20 cellular contexts compared by ENCODE assay signal in genomic region chr3:47054414-47054813, GRCh38.
DNase-seq lines count a peak whose midpoint lies in the region; ATAC-seq and TF ChIP-seq lines count a peak whose summit lies in the region.
"Had no signal": no experiment of that assay in that cellular context is flagged by ENCODE, and none has a peak within 500 bp of the region (broad histone marks: within the 10 kb centered on the region; RNA-seq: fewer than 3 reads in every experiment).

No MANE protein-coding gene starts in this region.

- H3K9me3 ChIP-seq in CD8-positive, alpha-beta T cell (ENCODE audit: low read length), result no peaks in the 10 kb centered on the region
- H3K9me3 ChIP-seq: prostate gland, transverse colon had no signal

- H3K27me3 ChIP-seq in CD8-positive, alpha-beta T cell (ENCODE audit: insufficient read depth, low read length), result no peaks in the 10 kb centered on the region
- H3K27me3 ChIP-seq: transverse colon had no signal

- H3K36me3 Mint-ChIP-seq in CD8-positive, alpha-beta T cell, result peaks cover 51% of the 10 kb centered on the region
- peaks cover 52% of the 10 kb centered on the region for H3K36me3 Mint-ChIP-seq in activated T-helper 17 cell treated with anti-CD3 and anti-CD28 coated beads, Interleukin-2, amount 50 U/mL, for 72 hours (ENCODE audit: low read depth)
- H3K36me3 Mint-ChIP-seq in mesothelial cell of epicardium, result peaks cover 24% of the 10 kb centered on the region
- H3K36me3 Mint-ChIP-seq in activated CD4-positive, alpha-beta memory T cell treated with anti-CD3 and anti-CD28 coated beads, Interleukin-2, amount 10 ng/mL, durations not matched to agents 7 days and 5 days (ENCODE audit: low read depth), result peaks cover 34% of the 10 kb centered on the region

- H3K4me1 Mint-ChIP-seq in CD8-positive, alpha-beta T cell (ENCODE audit: low read depth), result peaks cover 32% of the 10 kb centered on the region
- peaks cover 34% of the 10 kb centered on the region for H3K4me1 Mint-ChIP-seq in activated T-helper 17 cell treated with anti-CD3 and anti-CD28 coated beads, Interleukin-2, amount 50 U/mL, for 72 hours
- H3K4me1 Mint-ChIP-seq in mesothelial cell of epicardium, result peaks cover 7% of the 10 kb centered on the region
- H3K4me1 Mint-ChIP-seq in activated CD4-positive, alpha-beta memory T cell treated with anti-CD3 and anti-CD28 coated beads, Interleukin-2, amount 10 ng/mL, durations not matched to agents 7 days and 5 days, result peaks cover 33% of the 10 kb centered on the region
- H3K4me1 Mint-ChIP-seq: GM23338 had no signal

- no peaks in the 10 kb centered on the region for H3K9me3 Mint-ChIP-seq in CD8-positive, alpha-beta T cell
- no peaks in the 10 kb centered on the region for H3K9me3 Mint-ChIP-seq in activated T-helper 17 cell treated with anti-CD3 and anti-CD28 coated beads, Interleukin-2, amount 50 U/mL, for 72 hours
- H3K9me3 Mint-ChIP-seq in mesothelial cell of epicardium, result no peaks in the 10 kb centered on the region
- no peaks in the 10 kb centered on the region for H3K9me3 Mint-ChIP-seq in activated CD4-positive, alpha-beta memory T cell treated with anti-CD3 and anti-CD28 coated beads, Interleukin-2, amount 10 ng/mL, durations not matched to agents 7 days and 5 days
- H3K9me3 Mint-ChIP-seq: GM23338; stimulated activated naive B cell treated with anti-CD40 and anti-IgM and Interleukin-4, amounts not matched to agents 10 μg/mL and 1 μg/mL and 100 μg/mL, for 72 hours had no signal

- ATAC-seq in CD8-positive, alpha-beta T cell, result no peak
- peak; percentile 19 for ATAC-seq in activated T-helper 17 cell treated with anti-CD3 and anti-CD28 coated beads, Interleukin-2, amount 50 U/mL, for 72 hours (replicated peaks)
- ATAC-seq in GM21526 (IDR thresholded peaks at IDR 0.05; ENCODE audit: low FRiP score, unreplicated experiment), result no peak
- ATAC-seq: esophagus mucosa; GM23338; left colon; Right ventricle myocardium inferior; stimulated activated naive B cell treated with anti-CD40 and anti-IgM and Interleukin-4, amounts not matched to agents 10 μg/mL and 1 μg/mL and 100 μg/mL, for 72 hours had no signal

- DNase-seq in CD8-positive, alpha-beta T cell, result no peak
- peak; percentile 43 for DNase-seq in GM13976 (ENCODE audit: low spot score)
- DNase-seq in mesothelial cell of epicardium (ENCODE audit: low spot score in 2 of 2, unreplicated experiment in 2 of 2), result no peak
- no peak for DNase-seq in kidney tubule cell (ENCODE audit: low spot score)
- DNase-seq in activated CD4-positive, alpha-beta memory T cell treated with anti-CD3 and anti-CD28 coated beads, Interleukin-2, amount 10 ng/mL, durations not matched to agents 7 days and 5 days, result no peak
- DNase-seq: activated CD4-positive, alpha-beta T cell treated with anti-CD3 and anti-CD28 coated beads for 48 hours; activated naive CD4-positive, alpha-beta T cell treated with Interleukin-2 at 50 U/mL for 16 hours; DND-41; left colon; mesendoderm; NCI-H1694; NCI-H748 treated with DMSO at 0.1 percent for 48 hours; stimulated activated naive B cell treated with anti-CD40 and anti-IgM and Interleukin-4, amounts not matched to agents 10 μg/mL and 1 μg/mL and 100 μg/mL, for 72 hours; transverse colon had no signal

- H3K4me3 Mint-ChIP-seq in CD8-positive, alpha-beta T cell, result no peak overlapping the region
- peak overlapping the region; percentile 8 for H3K4me3 Mint-ChIP-seq in activated T-helper 17 cell treated with anti-CD3 and anti-CD28 coated beads, Interleukin-2, amount 50 U/mL, for 72 hours
- no peak overlapping the region for H3K4me3 Mint-ChIP-seq in mesothelial cell of epicardium
- H3K4me3 Mint-ChIP-seq in activated CD4-positive, alpha-beta memory T cell treated with anti-CD3 and anti-CD28 coated beads, Interleukin-2, amount 10 ng/mL, durations not matched to agents 7 days and 5 days, result no peak overlapping the region
- H3K4me3 Mint-ChIP-seq: GM23338; stimulated activated naive B cell treated with anti-CD40 and anti-IgM and Interleukin-4, amounts not matched to agents 10 μg/mL and 1 μg/mL and 100 μg/mL, for 72 hours had no signal

- peak overlapping the region; percentile 57 for H3K27ac Mint-ChIP-seq in CD8-positive, alpha-beta T cell
- H3K27ac Mint-ChIP-seq in activated T-helper 17 cell treated with anti-CD3 and anti-CD28 coated beads, Interleukin-2, amount 50 U/mL, for 72 hours, result peak overlapping the region; percentile 61
- H3K27ac Mint-ChIP-seq in mesothelial cell of epicardium, result peak overlapping the region; percentile 43
- no peak overlapping the region for H3K27ac Mint-ChIP-seq in activated CD4-positive, alpha-beta memory T cell treated with anti-CD3 and anti-CD28 coated beads, Interleukin-2, amount 10 ng/mL, durations not matched to agents 7 days and 5 days
- H3K27ac Mint-ChIP-seq: GM23338; stimulated activated naive B cell treated with anti-CD40 and anti-IgM and Interleukin-4, amounts not matched to agents 10 μg/mL and 1 μg/mL and 100 μg/mL, for 72 hours had no signal

- peaks cover 10% of the 10 kb centered on the region for H3K36me3 ChIP-seq in CD8-positive, alpha-beta T cell (ENCODE audit: insufficient read depth, low read length)
- H3K36me3 ChIP-seq: prostate gland had no signal

- POLR2A ChIA-PET in CD8-positive, alpha-beta T cell (lab: Charles Lee), result interaction anchor here (1.4 kb wide), 1 partner anchor 19 kb away, joined by 3 read pairs; no protein-coding TSS in a partner anchor
- POLR2A ChIA-PET in activated CD4-positive, alpha-beta memory T cell treated with anti-CD3 and anti-CD28 coated beads, Interleukin-2, amount 10 ng/mL, durations not matched to agents 7 days and 5 days (lab: Charles Lee), result no interaction called here

- peaks cover 15% of the 10 kb centered on the region for H3K4me1 ChIP-seq in CD8-positive, alpha-beta T cell (ENCODE audit: insufficient read depth, low read length)
- H3K4me1 ChIP-seq: prostate gland had no signal

- H3K27me3 Mint-ChIP-seq in CD8-positive, alpha-beta T cell (ENCODE audit: low read depth), result no peaks in the 10 kb centered on the region
- H3K27me3 Mint-ChIP-seq in activated T-helper 17 cell treated with anti-CD3 and anti-CD28 coated beads, Interleukin-2, amount 50 U/mL, for 72 hours, result no peaks in the 10 kb centered on the region
- no peaks in the 10 kb centered on the region for H3K27me3 Mint-ChIP-seq in mesothelial cell of epicardium (ENCODE audit: low read depth)
- no peaks in the 10 kb centered on the region for H3K27me3 Mint-ChIP-seq in activated CD4-positive, alpha-beta memory T cell treated with anti-CD3 and anti-CD28 coated beads, Interleukin-2, amount 10 ng/mL, durations not matched to agents 7 days and 5 days
- H3K27me3 Mint-ChIP-seq: stimulated activated naive B cell treated with anti-CD40 and anti-IgM and Interleukin-4, amounts not matched to agents 10 μg/mL and 1 μg/mL and 100 μg/mL, for 72 hours had no signal

- H3K4me3 ChIP-seq in CD8-positive, alpha-beta T cell (ENCODE audit: low read depth, low read length), result no peak overlapping the region
- H3K4me3 ChIP-seq: GM23338, prostate gland, transverse colon had no signal

- intact Hi-C loops in CD8-positive, alpha-beta T cell (cut with DNase I, micrococcal nuclease), result loop anchor here in 1 of 2 experiments (10.0 kb wide), 1 partner anchor 110 kb away; no protein-coding TSS in a partner anchor

- no peak overlapping the region for H3K27ac ChIP-seq in CD8-positive, alpha-beta T cell (ENCODE audit: low read depth, low read length)
- H3K27ac ChIP-seq: prostate gland, transverse colon had no signal

- in situ Hi-C loops in GM13976 (cut with MboI; ENCODE audit: low sequenced_read_pairs, unreplicated experiment), result no loop called here

- CTCF ChIA-PET in CD8-positive, alpha-beta T cell (lab: Charles Lee), result no interaction called here
- CTCF ChIA-PET in activated CD4-positive, alpha-beta memory T cell treated with anti-CD3 and anti-CD28 coated beads, Interleukin-2, amount 10 ng/mL, durations not matched to agents 7 days and 5 days (lab: Charles Lee), result no interaction called here

- no peak for TF ChIP-seq CTCF in CD8-positive, alpha-beta T cell (IDR thresholded peaks at IDR 0.05)
- TF ChIP-seq CTCF in GM13976 (IDR thresholded peaks at IDR 0.05; ENCODE audit: borderline replicate concordance, control extremely low read depth, extremely low read depth, insufficient read depth, missing control alignments), result no peak
- no peak for TF ChIP-seq CTCF in mesothelial cell of epicardium (IDR thresholded peaks at IDR 0.05; ENCODE audit: unreplicated experiment)
